In the genomic region with DNA sequence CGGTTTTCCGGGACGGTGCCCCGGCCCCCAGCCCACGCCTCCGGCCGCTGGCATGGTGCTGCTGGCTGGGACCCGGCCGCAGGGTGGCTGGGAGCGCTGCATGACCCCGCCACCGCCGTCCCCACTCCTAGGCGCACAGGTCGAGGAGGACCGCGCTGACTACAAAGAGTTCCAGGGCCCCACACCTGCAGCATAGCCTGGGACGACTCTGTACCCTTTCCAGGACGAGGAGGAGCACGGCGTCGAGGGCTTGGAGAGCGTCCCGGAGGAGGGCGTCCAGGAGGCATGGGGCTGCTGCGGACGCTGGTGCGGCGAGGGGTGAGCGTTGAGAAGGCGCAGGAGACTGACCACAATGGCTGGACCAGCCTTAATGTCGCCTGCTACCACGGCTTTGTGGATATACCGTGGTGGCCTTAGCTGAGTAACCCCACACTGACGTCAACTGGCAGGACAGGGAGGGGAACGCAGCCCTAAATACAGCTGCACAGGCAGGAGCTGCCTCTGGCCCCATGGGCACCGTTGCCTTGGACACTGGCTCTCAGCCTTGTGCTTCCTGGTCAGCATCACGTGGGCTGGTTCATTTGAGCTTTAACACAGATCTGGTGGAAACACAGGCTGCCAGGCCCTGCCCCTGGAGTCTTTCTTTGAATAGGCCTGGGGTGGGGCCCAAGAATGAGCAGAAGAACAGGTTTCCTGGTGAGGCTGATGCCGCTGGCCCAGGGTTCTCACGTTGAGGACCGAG, we compare ENCODE assay signal across 10 cellular contexts. TPM values are rescaled to one million over a fixed set of nuclear protein-coding genes. Genes with fewer than 3 reads are reported as not detected.
DNase-seq lines count a peak whose midpoint lies in the region; ATAC-seq and TF ChIP-seq lines count a peak whose summit lies in the region.
"Had no signal": no experiment of that assay in that cellular context is flagged by ENCODE, and none has a peak within 500 bp of the region (broad histone marks: within the 10 kb centered on the region; RNA-seq: fewer than 3 reads in every experiment).

No MANE protein-coding gene starts in this region.

- WGBS in right lobe of liver (ENCODE audit: insufficient coverage, low coverage, low lambda C conversion rate, missing lambda C conversion rate) = 75% methylated on average over 4 of the region's 41 CpGs

- H3K36me3 Mint-ChIP-seq in activated naive CD8-positive, alpha-beta T cell treated with anti-CD3 and anti-CD28 coated beads for 36 hours = peaks cover 46% of the 10 kb centered on the region

- no peak for TF ChIP-seq POLR2A in right lobe of liver (IDR thresholded peaks at IDR 0.05)

- no peak for TF ChIP-seq CTCF in right lobe of liver (IDR thresholded peaks at IDR 0.05)

- H3K4me3 Mint-ChIP-seq in activated naive CD8-positive, alpha-beta T cell treated with anti-CD3 and anti-CD28 coated beads for 36 hours = peak overlapping the region; percentile 92

- ATAC-seq in Right ventricle myocardium superior (ENCODE audit: poor library complexity) (no peak), left cardiac atrium (no peak), right lobe of liver (no peak)

- H3K9me3 ChIP-seq in right lobe of liver = no peaks in the 10 kb centered on the region

- no peak overlapping the region for H3K27ac ChIP-seq in right lobe of liver

- H3K27me3 Mint-ChIP-seq in activated naive CD8-positive, alpha-beta T cell treated with anti-CD3 and anti-CD28 coated beads for 36 hours = no peaks in the 10 kb centered on the region

- H3K4me1 ChIP-seq in right lobe of liver = peaks cover 0 to 16% (median 7%) of the 10 kb centered on the region in 4 donors

- peaks cover 8% of the 10 kb centered on the region for H3K4me1 Mint-ChIP-seq in activated naive CD8-positive, alpha-beta T cell treated with anti-CD3 and anti-CD28 coated beads for 36 hours

- DNase-seq in Right ventricle myocardium superior = peak; percentile 59
- DNase-seq in left cardiac atrium = no peak
- no peak for DNase-seq in activated naive CD8-positive, alpha-beta T cell treated with anti-CD3 and anti-CD28 coated beads for 36 hours
- peak in 1 of 3 donors; percentile 49 for DNase-seq in right lobe of liver
- DNase-seq in ureter (ENCODE audit: low spot score) = peak; percentile 84
- DNase-seq in HCEC 1CT = no peak
- no peak for DNase-seq in H4 (ENCODE audit: low spot score)
- DNase-seq in KBM-7 = no peak

- no peaks in the 10 kb centered on the region for H3K27me3 ChIP-seq in right lobe of liver

- intact Hi-C loops in Right ventricle myocardium superior (cut with DNase I) (no loop called here), left cardiac atrium (cut with DNase I) (no loop called here), right lobe of liver (cut with DNase I) (no loop called here)

- no peak overlapping the region for H3K27ac Mint-ChIP-seq in activated naive CD8-positive, alpha-beta T cell treated with anti-CD3 and anti-CD28 coated beads for 36 hours

- H3K9me3 Mint-ChIP-seq in activated naive CD8-positive, alpha-beta T cell treated with anti-CD3 and anti-CD28 coated beads for 36 hours = peaks cover 16% of the 10 kb centered on the region

- peak overlapping the region in 2 of 3 donors; percentile 75 to 89 for H3K4me3 ChIP-seq in right lobe of liver

- in situ Hi-C loops in KBM-7 (cut with MboI; ENCODE audit: low pct_unique_long_range_greater_than_20kb, low sequenced_read_pairs) = no loop called here

- peaks cover 0 to 5% (median 0%) of the 10 kb centered on the region in 4 donors for H3K36me3 ChIP-seq in right lobe of liver

RNA-seq across cellular contexts. Expression of a gene that starts 40.9 kb away (rescaled TPM):
- not detected for total RNA-seq in Right ventricle myocardium superior
- total RNA-seq in left cardiac atrium = not detected
- total RNA-seq in activated naive CD8-positive, alpha-beta T cell treated with anti-CD3 and anti-CD28 coated beads for 36 hours = not detected
- not detected for total RNA-seq in right lobe of liver
- total RNA-seq in ureter = not detected
- not detected in 2 replicates for total RNA-seq in H4 (2014; rRNA removed; shearing (Covaris generic))
- total RNA-seq: glomerular endothelial cell, subcutaneous adipose tissue had no signal

Comparison
In these comparisons a context has a peak if more than half of its experiments do, and no peak if none do; other contexts are left out.
1. DNase-seq: peak in Right ventricle myocardium superior (single experiment) and ureter (single experiment); none in left cardiac atrium (single experiment), activated naive CD8-positive, alpha-beta T cell treated with anti-CD3 and anti-CD28 coated beads for 36 hours (single experiment), HCEC 1CT (single experiment), H4 (single experiment) and KBM-7 (single experiment).